ENCODE assay signal across 8 cellular contexts in the genomic region with DNA sequence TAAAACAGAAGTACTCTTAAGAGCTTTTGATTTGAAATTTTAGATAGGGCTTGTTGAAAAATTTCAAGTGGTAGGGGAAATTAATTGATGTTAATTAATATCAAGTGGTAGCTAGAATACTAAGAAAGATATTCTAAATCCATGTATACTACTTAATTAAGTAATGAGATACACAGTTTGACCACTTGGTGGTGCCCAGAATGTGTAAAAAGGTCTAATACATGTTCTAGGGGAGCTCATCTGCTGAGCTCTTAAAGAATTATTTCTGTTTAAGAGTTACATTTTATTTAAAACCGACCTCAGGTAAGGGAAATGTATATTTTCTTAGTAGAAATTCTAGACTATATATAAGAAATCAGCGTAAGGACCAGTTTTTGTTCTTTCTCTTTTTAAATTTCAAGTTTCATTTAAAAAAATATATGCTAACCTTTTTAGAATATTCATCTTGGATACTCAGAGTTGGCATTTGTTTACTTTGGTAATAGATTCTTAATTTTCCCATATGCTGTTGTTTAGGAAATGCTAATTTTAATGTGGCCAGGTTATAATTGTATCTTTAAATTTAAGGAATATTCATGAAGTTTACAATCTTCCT.
DNase-seq lines count a peak whose midpoint lies in the region; ATAC-seq, FAIRE-seq and TF ChIP-seq lines count a peak whose summit lies in the region.

No MANE protein-coding gene starts in this region.

- no peak overlapping the region for H3K9ac ChIP-seq in adipocyte (ENCODE audit: low read length)

- no peaks in the 10 kb centered on the region for H3K27me3 Mint-ChIP-seq in activated T-helper 17 cell treated with anti-CD3 and anti-CD28 coated beads, Interleukin-2, amount 50 U/mL, for 72 hours

- H3K36me3 ChIP-seq in heart right ventricle (peaks cover 0 to 90% (median 10%) of the 10 kb centered on the region in 9 donors), adipocyte (ENCODE audit: control insufficient read depth, insufficient read depth, low read length, severe bottlenecking) (peaks cover 78% of the 10 kb centered on the region)

- no peak overlapping the region for H3K27ac Mint-ChIP-seq in activated T-helper 17 cell treated with anti-CD3 and anti-CD28 coated beads, Interleukin-2, amount 50 U/mL, for 72 hours

- no peak overlapping the region for H3K4me3 ChIP-seq in heart right ventricle
- no peak overlapping the region for H3K4me3 ChIP-seq in right cardiac atrium (ENCODE audit: low read length)
- no peak overlapping the region for H3K4me3 ChIP-seq in NB4 (ENCODE audit: low read depth, low read length)
- H3K4me3 ChIP-seq in adipocyte (ENCODE audit: low read length): no peak overlapping the region

- H3K27me3 ChIP-seq in heart right ventricle (no peaks in the 10 kb centered on the region), right cardiac atrium (ENCODE audit: control insufficient read depth, insufficient read depth) (no peaks in the 10 kb centered on the region), adipocyte (replicated peaks; ENCODE audit: control insufficient read depth, insufficient read depth, low read length) (no peaks in the 10 kb centered on the region)

- H3K4me1 ChIP-seq in heart right ventricle: no peaks in the 10 kb centered on the region
- no peaks in the 10 kb centered on the region for H3K4me1 ChIP-seq in right cardiac atrium (ENCODE audit: control insufficient read depth, insufficient read depth, low read length)
- no peaks in the 10 kb centered on the region for H3K4me1 ChIP-seq in adipocyte (ENCODE audit: control insufficient read depth, insufficient read depth, low read length)

- no peak overlapping the region for H3K4me3 Mint-ChIP-seq in activated T-helper 17 cell treated with anti-CD3 and anti-CD28 coated beads, Interleukin-2, amount 50 U/mL, for 72 hours

- H3K27ac ChIP-seq in heart right ventricle (no peak overlapping the region), right cardiac atrium (ENCODE audit: low read length) (no peak overlapping the region)

- 53 to 56% methylated on average over 2 of the region's 2 CpGs for WGBS in heart right ventricle, 2 donors
- 55% methylated on average over 2 of the region's 2 CpGs for WGBS in right cardiac atrium

- peak; percentile 89 for FAIRE-seq in islet of Langerhans (lab: Jason Lieb, UNC)

- no peak for TF ChIP-seq POLR2A in NB4 (IDR thresholded peaks at IDR 0.05; ENCODE audit: extremely low read depth, insufficient read length)

- TF ChIP-seq CTCF in heart right ventricle (IDR thresholded peaks at IDR 0.05) (peak; percentile 5 to 62 (median 50)), NB4 (IDR thresholded peaks at IDR 0.05; ENCODE audit: low read depth, low read length) (peak; percentile 29)

- peak in 1 of 8 donors; percentile 58 for ATAC-seq in heart right ventricle
- ATAC-seq in right cardiac atrium: no peak
- peak; percentile 50 for ATAC-seq in GM21717 (IDR thresholded peaks at IDR 0.05; ENCODE audit: unreplicated experiment)
- ATAC-seq in activated T-helper 17 cell treated with anti-CD3 and anti-CD28 coated beads, Interleukin-2, amount 50 U/mL, for 72 hours (replicated peaks): no peak
- no peak for ATAC-seq in HG02840 (IDR thresholded peaks at IDR 0.05; ENCODE audit: low FRiP score, unreplicated experiment)

- DNase-seq in heart right ventricle: peak in 1 of 2 donors; percentile 13
- DNase-seq in right cardiac atrium: no peak
- DNase-seq in NB4 (ENCODE audit: low read depth): peak; percentile 61
- DNase-seq in adipocyte (ENCODE audit: low read depth): peak; percentile 65

- no peaks in the 10 kb centered on the region for H3K9me3 ChIP-seq in heart right ventricle
- no peaks in the 10 kb centered on the region for H3K9me3 ChIP-seq in right cardiac atrium (ENCODE audit: control insufficient read depth, low read length)
- H3K9me3 ChIP-seq in adipocyte (ENCODE audit: control insufficient read depth, low read length): no peaks in the 10 kb centered on the region

- no peaks in the 10 kb centered on the region for H3K9me3 Mint-ChIP-seq in activated T-helper 17 cell treated with anti-CD3 and anti-CD28 coated beads, Interleukin-2, amount 50 U/mL, for 72 hours

- H3K36me3 Mint-ChIP-seq in activated T-helper 17 cell treated with anti-CD3 and anti-CD28 coated beads, Interleukin-2, amount 50 U/mL, for 72 hours (ENCODE audit: low read depth): peaks cover 34% of the 10 kb centered on the region

- H3K4me1 Mint-ChIP-seq in activated T-helper 17 cell treated with anti-CD3 and anti-CD28 coated beads, Interleukin-2, amount 50 U/mL, for 72 hours: peaks cover 8% of the 10 kb centered on the region

- intact Hi-C loops in heart right ventricle (cut with DNase I) (loop anchor here in 5 of 10 donors (5.0 to 10.0 kb wide), 6 partner anchors 123 to 223 kb away; a partner anchor contains a TSS), right cardiac atrium (cut with DNase I) (loop anchor here in 1 of 4 donors (10.0 kb wide), 1 partner anchor 167 kb away; no protein-coding TSS in a partner anchor)

Comparison
In these comparisons a context has a peak if more than half of its experiments do, and no peak if none do; other contexts are left out.
1. DNase-seq: peak in NB4 (single experiment) and adipocyte (single experiment); none in right cardiac atrium (0 of 3).